8 cellular contexts compared by ENCODE assay signal in genomic region chr10:88879754-88880286, GRCh38. TPM values are rescaled to one million over a fixed set of nuclear protein-coding genes. Genes with fewer than 3 reads are reported as not detected.
DNase-seq lines count a peak whose midpoint lies in the region; ATAC-seq lines count a peak whose summit lies in the region.

Gene STAMBPL1, plus strand, starts transcription at chr10:88880245. Its CDS starts 21,464 bp downstream, at chr10:88901709.

- H3K27me3 Mint-ChIP-seq in natural killer cell treated with Interleukin-12 subunit alpha and Interleukin-12 subunit beta and Interleukin-15 and Interleukin-18, amount 100 ng/mL, for 72 hours: peaks cover 0 to 3% of the 10 kb centered on the region in 2 donors

- H3K9me3 ChIP-seq in stomach smooth muscle (ENCODE audit: control insufficient read depth in 2 of 2, low read length in 2 of 2): no peaks in the 10 kb centered on the region

- peak within 1 kb of the TSS; percentile 66 to 75 for H3K9ac ChIP-seq in stomach smooth muscle (ENCODE audit: low read length in 2 of 2)

- H3K4me1 Mint-ChIP-seq in natural killer cell treated with Interleukin-12 subunit alpha and Interleukin-12 subunit beta and Interleukin-15 and Interleukin-18, amount 100 ng/mL, for 72 hours (ENCODE audit: low read depth in 2 of 2): peaks cover 40 to 55% of the 10 kb centered on the region in 2 donors

- no peaks in the 10 kb centered on the region for H3K27me3 ChIP-seq in stomach smooth muscle (ENCODE audit: control insufficient read depth in 1 of 2, insufficient read depth in 2 of 2, low read length in 2 of 2)

- peak within 1 kb of the TSS; percentile 90 to 97 for H3K27ac Mint-ChIP-seq in natural killer cell treated with Interleukin-12 subunit alpha and Interleukin-12 subunit beta and Interleukin-15 and Interleukin-18, amount 100 ng/mL, for 72 hours

- no peaks in the 10 kb centered on the region for H3K36me3 Mint-ChIP-seq in natural killer cell treated with Interleukin-12 subunit alpha and Interleukin-12 subunit beta and Interleukin-15 and Interleukin-18, amount 100 ng/mL, for 72 hours

- no peaks in the 10 kb centered on the region for H3K36me3 ChIP-seq in stomach smooth muscle (ENCODE audit: control insufficient read depth in 2 of 2, insufficient read depth in 2 of 2, low read length in 2 of 2)

- H3K4me1 ChIP-seq in stomach smooth muscle (ENCODE audit: control insufficient read depth, insufficient read depth, low read length): peaks cover 5% of the 10 kb centered on the region

- ATAC-seq in HG02884 (IDR thresholded peaks at IDR 0.05; ENCODE audit: unreplicated experiment): peak; percentile 51
- peak; percentile 79 to 81 for ATAC-seq in natural killer cell treated with Interleukin-12 subunit alpha and Interleukin-12 subunit beta and Interleukin-15 and Interleukin-18, amount 100 ng/mL, for 72 hours

- peak within 1 kb of the TSS; percentile 92 for H3K4me3 Mint-ChIP-seq in natural killer cell treated with Interleukin-12 subunit alpha and Interleukin-12 subunit beta and Interleukin-15 and Interleukin-18, amount 100 ng/mL, for 72 hours

- DNase-seq in NCI-H187 (lab: John Stamatoyannopoulos, UW): peak; percentile 36 to 49
- no peak for DNase-seq in NCI-H187 treated with DMSO at 0.1 percent for 48 hours (lab: John Stamatoyannopoulos, UW)
- DNase-seq in NCI-H510A (lab: John Stamatoyannopoulos, UW): peak; percentile 53
- DNase-seq in activated CD8-positive, alpha-beta memory T cell treated with anti-CD3 and anti-CD28 coated beads for 4 hours (ENCODE audit: low read depth in 2 of 2): peak; percentile 44 to 61
- no peak for DNase-seq in epithelial cell of prostate (ENCODE audit: low read depth, low spot score)
- DNase-seq in natural killer cell treated with Interleukin-12 subunit alpha and Interleukin-12 subunit beta and Interleukin-15 and Interleukin-18, amount 100 ng/mL, for 72 hours (ENCODE audit: low spot score): peak; percentile 84

- H3K27ac ChIP-seq in epithelial cell of prostate (peak within 1 kb of the TSS; percentile 88), stomach smooth muscle (ENCODE audit: low read length) (peak within 1 kb of the TSS; percentile 61)

- H3K9me3 Mint-ChIP-seq in natural killer cell treated with Interleukin-12 subunit alpha and Interleukin-12 subunit beta and Interleukin-15 and Interleukin-18, amount 100 ng/mL, for 72 hours: no peaks in the 10 kb centered on the region

- H3K4me3 ChIP-seq in stomach smooth muscle (ENCODE audit: low read length in 2 of 2): peak within 1 kb of the TSS; percentile 79 to 85

RNA-seq across cellular contexts. Expression of gene STAMBPL1, which starts in this region (rescaled TPM):
- 10 to 100 TPM; 21.0 to 37.6 TPM for total RNA-seq in natural killer cell treated with Interleukin-12 subunit alpha and Interleukin-12 subunit beta and Interleukin-15 and Interleukin-18, amount 100 ng/mL, for 72 hours

Comparison
In these comparisons a context has a peak if more than half of its experiments do, and no peak if none do; other contexts are left out.
1. DNase-seq: peak in NCI-H187 (2 of 2), NCI-H510A (single experiment), activated CD8-positive, alpha-beta memory T cell treated with anti-CD3 and anti-CD28 coated beads for 4 hours (2 of 2) and natural killer cell treated with Interleukin-12 subunit alpha and Interleukin-12 subunit beta and Interleukin-15 and Interleukin-18, amount 100 ng/mL, for 72 hours (single experiment); none in NCI-H187 treated with DMSO at 0.1 percent for 48 hours (single experiment) and epithelial cell of prostate (single experiment).